15 cellular contexts compared by ENCODE assay signal in the genomic region with DNA sequence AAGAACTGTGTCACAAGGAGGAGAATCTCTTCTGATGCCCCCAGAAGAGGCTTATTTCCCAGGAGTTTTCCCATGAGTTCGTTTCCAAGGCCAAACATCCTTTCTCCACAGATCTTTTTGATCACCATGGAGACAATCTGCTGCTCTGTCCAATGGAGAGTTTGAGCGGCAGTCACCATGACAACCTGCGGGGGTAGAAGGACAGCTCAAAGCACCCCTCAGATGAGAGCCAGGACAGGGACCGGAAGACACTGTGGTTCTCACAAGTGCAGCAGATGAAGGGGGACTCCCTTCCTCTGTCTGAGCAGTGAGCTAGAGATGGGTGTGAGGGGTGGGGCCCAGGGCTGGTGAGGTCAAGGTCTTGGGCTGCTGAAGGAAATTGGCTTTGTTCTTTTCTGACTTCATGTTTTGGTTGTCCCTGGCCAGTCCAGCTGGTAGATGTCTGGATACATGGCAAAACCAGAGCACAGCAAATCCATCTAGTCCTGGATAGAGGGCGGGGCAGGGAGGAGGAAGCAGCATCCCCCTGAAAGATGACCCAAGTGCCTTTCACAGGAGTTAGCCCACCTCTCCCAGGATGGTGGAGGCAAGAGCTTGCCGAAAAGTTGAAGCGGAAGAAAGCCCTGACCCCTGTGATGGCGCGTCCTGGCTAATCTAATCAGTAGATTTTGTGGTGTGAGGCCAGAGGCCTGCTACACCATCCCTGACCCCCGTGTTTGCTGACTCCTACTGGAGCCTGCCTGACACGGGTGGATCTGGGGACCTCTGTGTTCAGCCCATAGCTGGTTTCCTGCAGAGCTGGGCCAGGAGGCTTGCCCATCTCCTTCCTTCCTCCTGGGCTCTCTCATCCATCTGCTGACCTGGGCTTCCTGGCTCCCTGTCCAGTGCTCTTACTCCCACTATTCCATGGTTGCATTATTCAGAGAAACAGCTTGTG. TPM values are rescaled to one million over a fixed set of nuclear protein-coding genes. Genes with fewer than 3 reads are reported as not detected.
DNase-seq lines count a peak whose midpoint lies in the region; ATAC-seq, FAIRE-seq and TF ChIP-seq lines count a peak whose summit lies in the region.
"Had no signal": no experiment of that assay in that cellular context is flagged by ENCODE, and none has a peak within 500 bp of the region (broad histone marks: within the 10 kb centered on the region; RNA-seq: fewer than 3 reads in every experiment).

No MANE protein-coding gene starts in this region.

- no peak overlapping the region for H3K27ac Mint-ChIP-seq in WTC11
- H3K27ac Mint-ChIP-seq: GM23338, memory B cell had no signal

- H3K36me3 ChIP-seq in upper lobe of left lung, result no peaks in the 10 kb centered on the region
- H3K36me3 ChIP-seq: heart right ventricle, sigmoid colon had no signal

- peak; percentile 70 for ATAC-seq in GM21529 (IDR thresholded peaks at IDR 0.05; ENCODE audit: unreplicated experiment)
- ATAC-seq in upper lobe of left lung (ENCODE audit: low FRiP score in 2 of 2), result no peak
- no peak for ATAC-seq in WTC11
- ATAC-seq: GM23338, heart right ventricle had no signal

- no peak for TF ChIP-seq EP300 in upper lobe of left lung (IDR thresholded peaks at IDR 0.05)

- peak; percentile 82 for FAIRE-seq in GM18507 (lab: Jason Lieb, UNC)

- no peak overlapping the region for H3K4me3 ChIP-seq in upper lobe of left lung
- H3K4me3 ChIP-seq: GM23338, heart right ventricle, sigmoid colon had no signal

- POLR2A ChIA-PET in WTC11 (lab: Charles Lee), result no interaction called here

- H3K4me1 ChIP-seq in upper lobe of left lung, result no peaks in the 10 kb centered on the region
- H3K4me1 ChIP-seq: heart right ventricle had no signal

- H3K4me3 Mint-ChIP-seq in WTC11, result no peak overlapping the region
- H3K4me3 Mint-ChIP-seq: GM23338, memory B cell had no signal

- 0 out of 2 replicates have a peak, but pooled peaks cover 3% of the 10 kb centered on the region for H3K9me3 Mint-ChIP-seq in WTC11
- H3K9me3 Mint-ChIP-seq: GM23338, memory B cell had no signal

- CTCF ChIA-PET in WTC11 (lab: Charles Lee), result interaction anchor here (1.9 to 4.7 kb wide), 3 partner anchors 28 to 250 kb away, joined by 5 to 37 read pairs (median 7); no protein-coding TSS in a partner anchor

- no peaks in the 10 kb centered on the region for H3K27me3 ChIP-seq in upper lobe of left lung
- H3K27me3 ChIP-seq: sigmoid colon had no signal

- no peaks in the 10 kb centered on the region for H3K9me3 ChIP-seq in upper lobe of left lung
- H3K9me3 ChIP-seq: heart right ventricle, sigmoid colon had no signal

- DNase-seq in GM18507 (ENCODE audit: extremely low spot score, insufficient read length, low read depth) (peak; percentile 39), anterior cingulate cortex (lab: John Stamatoyannopoulos, UW) (peak in 44 of 58 donors; percentile 2 to 80 (median 30)), retina (peak; percentile 34), upper lobe of left lung (no peak), WTC11 (ENCODE audit: low spot score) (no peak), NCI-H510A (lab: John Stamatoyannopoulos, UW) (no peak)
- DNase-seq: activated effector memory CD4-positive, alpha-beta T cell treated with anti-CD3 and anti-CD28 coated beads, Interleukin-2, amount 50 U/mL, for 16 hours; DMS153; effector CD8-positive, alpha-beta T cell; heart right ventricle; sigmoid colon had no signal

- 68 to 72% methylated on average over 9 to 11 of the region's 11 CpGs for WGBS in upper lobe of left lung, 2 donors

- peaks cover 3% of the 10 kb centered on the region; the same call in 1 of the 2 replicates for H3K27me3 Mint-ChIP-seq in WTC11 (ENCODE audit: low read depth)

- H3K27ac ChIP-seq in upper lobe of left lung, result no peak overlapping the region
- H3K27ac ChIP-seq: heart right ventricle, HL-60, sigmoid colon had no signal

- no peak for TF ChIP-seq CTCF in upper lobe of left lung (IDR thresholded peaks at IDR 0.05)
- no peak for TF ChIP-seq CTCF in WTC11 (IDR thresholded peaks at IDR 0.05)

- TF ChIP-seq POLR2A in upper lobe of left lung (IDR thresholded peaks at IDR 0.05), result no peak

- H3K4me1 Mint-ChIP-seq in WTC11, result no peaks in the 10 kb centered on the region

- H3K36me3 Mint-ChIP-seq in WTC11, result no peaks in the 10 kb centered on the region
- H3K36me3 Mint-ChIP-seq: memory B cell had no signal

TF ChIP-seq in WTC11, 78 proteins besides CTCF, POLR2A, EP300 and RAD21 (continues in another document):
- TF ChIP-seq ARID4B (CRISPR knock-in tag; IDR thresholded peaks at IDR 0.05; ENCODE audit: borderline replicate concordance) (no peak), GTF2I (CRISPR knock-in tag; conservative IDR thresholded peaks at IDR 0.05) (no peak), ZNF232 (CRISPR knock-in tag; IDR thresholded peaks at IDR 0.05) (no peak), ZNF425 (CRISPR knock-in tag; conservative IDR thresholded peaks at IDR 0.05) (no peak), NFATC4 (CRISPR knock-in tag; IDR thresholded peaks at IDR 0.05) (no peak), E2F5 (CRISPR knock-in tag; IDR thresholded peaks at IDR 0.05) (no peak), RORB (CRISPR knock-in tag; IDR thresholded peaks at IDR 0.05) (no peak), HMGA2 (CRISPR knock-in tag; IDR thresholded peaks at IDR 0.05) (no peak), SP1 (CRISPR knock-in tag; conservative IDR thresholded peaks at IDR 0.05) (no peak), ZNF396 (CRISPR knock-in tag; IDR thresholded peaks at IDR 0.05; ENCODE audit: borderline replicate concordance) (no peak), ZNF121 (CRISPR knock-in tag; IDR thresholded peaks at IDR 0.05) (no peak), MXD4 (CRISPR knock-in tag; IDR thresholded peaks at IDR 0.05; ENCODE audit: borderline replicate concordance) (no peak)
- TF ChIP-seq, protein P1, sequence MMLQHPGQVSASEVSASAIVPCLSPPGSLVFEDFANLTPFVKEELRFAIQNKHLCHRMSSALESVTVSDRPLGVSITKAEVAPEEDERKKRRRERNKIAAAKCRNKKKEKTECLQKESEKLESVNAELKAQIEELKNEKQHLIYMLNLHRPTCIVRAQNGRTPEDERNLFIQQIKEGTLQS (CRISPR knock-in tag; conservative IDR thresholded peaks at IDR 0.05), result no peak

RNA-seq across cellular contexts. Expression of gene DHRS2, which starts 24.4 kb away (rescaled TPM):
- total RNA-seq in upper lobe of left lung, result 1 to 10 TPM in 2 of 6 donors, under 1 TPM in 3, not detected in 1; 0.30 to 5.2 (median 0.76) TPM
- total RNA-seq in WTC11 (2021), result 1.8 to 4.5 TPM (median 1.8 TPM) in 3 replicates
- total RNA-seq: heart right ventricle, sigmoid colon had no signal

Comparison
In these comparisons a context has a peak if more than half of its experiments do, and no peak if none do; other contexts are left out.
1. DNase-seq: peak in GM18507 (single experiment), anterior cingulate cortex (44 of 58) and retina (single experiment); none in upper lobe of left lung (0 of 2), WTC11 (single experiment) and NCI-H510A (single experiment).